In the genomic region with DNA sequence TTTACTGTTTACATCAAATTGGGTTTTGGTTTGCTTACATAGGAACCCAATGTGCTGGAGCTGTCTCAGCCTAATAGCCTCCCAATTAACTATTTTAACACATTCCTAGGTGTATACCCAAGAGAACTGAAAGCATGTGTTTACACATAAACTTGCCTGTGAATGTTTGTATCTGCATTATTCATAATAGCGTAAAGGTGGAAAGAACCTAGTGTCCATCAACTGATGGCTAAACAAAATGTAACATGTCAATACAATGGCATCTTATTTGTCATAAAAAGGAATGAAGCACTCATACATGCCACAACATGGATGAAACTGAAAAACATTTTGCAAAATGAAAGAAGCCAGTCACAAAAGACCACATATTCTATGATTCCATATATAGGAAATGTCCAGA, we compare ENCODE assay signal across 18 cellular contexts.
A peak's percentile ranks its signal among the peaks of the same experiment; 100 is the strongest.
DNase-seq lines count a peak whose midpoint lies in the region; ATAC-seq and TF ChIP-seq lines count a peak whose summit lies in the region.
"Had no signal": no experiment of that assay in that cellular context is flagged by ENCODE, and none has a peak within 500 bp of the region (broad histone marks: within the 10 kb centered on the region; RNA-seq: fewer than 3 reads in every experiment).

No MANE protein-coding gene starts in this region.

- H3K27me3 ChIP-seq in IMR-90 (ENCODE audit: control insufficient read depth, insufficient read depth, low read length) (no peaks in the 10 kb centered on the region), RWPE2 (ENCODE audit: insufficient read depth, poor library complexity, severe bottlenecking) (no peaks in the 10 kb centered on the region), foreskin keratinocyte (no peaks in the 10 kb centered on the region)
- H3K27me3 ChIP-seq: BLaER1 treated with 17β-estradiol and CSF1 and Interleukin-3, amounts not matched to agents 10 nM and 100 nM had no signal

- no peak for ATAC-seq in IMR-90 (ENCODE audit: low read depth)
- ATAC-seq in RWPE2 (ENCODE audit: low read depth), result peak; percentile 37
- peak; percentile 77 for ATAC-seq in foreskin keratinocyte
- ATAC-seq in GM18868 (IDR thresholded peaks at IDR 0.05; ENCODE audit: unreplicated experiment), result no peak
- ATAC-seq: CD8-positive, alpha-beta T cell; SK-N-SH treated with all-trans-retinoic acid at 6 μM for 48 hours had no signal

- no CpG with 5 or more reads among the region's 1 CpG for WGBS in IMR-90 (ENCODE audit: extremely low coverage in 2 of 2, insufficient read length in 1 of 2), 2 experiments

- no peaks in the 10 kb centered on the region for H3K79me1 ChIP-seq in IMR-90 (ENCODE audit: low read depth in 1 of 2, low read length in 2 of 2)

- no peak overlapping the region for H2BK120ac ChIP-seq in IMR-90 (ENCODE audit: low read depth, low read length)

- no peak for TF ChIP-seq POLR2A in IMR-90 (IDR thresholded peaks at IDR 0.05; ENCODE audit: low read depth, low read length)

- no peaks in the 10 kb centered on the region for H3K9me3 ChIP-seq in IMR-90 (ENCODE audit: control insufficient read depth, insufficient read depth, low read length)
- no peaks in the 10 kb centered on the region for H3K9me3 ChIP-seq in RWPE2 (ENCODE audit: severe bottlenecking)
- H3K9me3 ChIP-seq: BLaER1 treated with 17β-estradiol and CSF1 and Interleukin-3, amounts not matched to agents 10 nM and 100 nM had no signal

- H2AFZ ChIP-seq in IMR-90 (replicated peaks; ENCODE audit: low read length, poor library complexity), result no peak overlapping the region

- in situ Hi-C loops in IMR-90 (cut with MboI; ENCODE audit: low sequenced_read_pairs), result no loop called here

- no peak for TF ChIP-seq CTCF in IMR-90 (conservative IDR thresholded peaks at IDR 0.05; ENCODE audit: low read depth, low read length)
- TF ChIP-seq CTCF in RWPE2 (IDR thresholded peaks at IDR 0.05; ENCODE audit: poor library complexity, severe bottlenecking), result no peak
- no peak for TF ChIP-seq CTCF in foreskin keratinocyte (conservative IDR thresholded peaks at IDR 0.05)

- BruUV-seq in IMR-90 (replicated peaks; lab: Mats Ljungman, UMichigan), result no TSS peak

- H3K27ac ChIP-seq in IMR-90 (ENCODE audit: insufficient read depth, low read length) (no peak overlapping the region), RWPE2 (ENCODE audit: poor library complexity, severe bottlenecking) (peak overlapping the region; percentile 60), foreskin keratinocyte (peak overlapping the region; percentile 49)
- H3K27ac ChIP-seq: BLaER1 treated with 17β-estradiol and CSF1 and Interleukin-3, amounts not matched to agents 10 nM and 100 nM had no signal

- H3K23ac ChIP-seq in IMR-90 (ENCODE audit: low read depth, low read length), result no peak overlapping the region

- H3K9me1 ChIP-seq in IMR-90 (ENCODE audit: insufficient read depth, low read length), result no peaks in the 10 kb centered on the region

- CTCF ChIA-PET in IMR-90 (lab: Yijun Ruan, JAX), result interaction anchor here (0.7 kb wide), 1 partner anchor 29 kb away, joined by 3 read pairs; no protein-coding TSS in a partner anchor

- H4K91ac ChIP-seq in IMR-90 (ENCODE audit: insufficient read depth, low read depth, low read length), result no peak overlapping the region

- POLR2A ChIA-PET in IMR-90 (lab: Charles Lee; ENCODE audit: unreplicated experiment), result no interaction called here

- H3K36me3 ChIP-seq in IMR-90 (ENCODE audit: control insufficient read depth, insufficient read depth, low read length) (no peaks in the 10 kb centered on the region), RWPE2 (ENCODE audit: low read depth) (no peaks in the 10 kb centered on the region)
- H3K36me3 ChIP-seq: BLaER1 treated with 17β-estradiol and CSF1 and Interleukin-3, amounts not matched to agents 10 nM and 100 nM had no signal

- H3K14ac ChIP-seq in IMR-90 (replicated peaks; ENCODE audit: low read depth, low read length), result no peak overlapping the region

- peak overlapping the region; percentile 49; the same call in 1 of the 2 replicates for H3K18ac ChIP-seq in IMR-90 (ENCODE audit: low read depth, low read length)

- DNase-seq in IMR-90 (no peak), RWPE2 (ENCODE audit: low spot score) (no peak), foreskin keratinocyte (peak; percentile 89 to 93), NCI-H524 treated with DMSO at 0.1 percent for 48 hours (lab: John Stamatoyannopoulos, UW) (no peak), hepatic stellate cell (ENCODE audit: low spot score) (no peak), GM19240 (ENCODE audit: insufficient read length, low spot score) (no peak)
- DNase-seq: CD8-positive, alpha-beta T cell; DND-41; MV-4-11; NCI-H1105 treated with DMSO at 0.1 percent for 48 hours; NCI-H2029 treated with DMSO at 0.1 percent for 48 hours; NCI-H345; NCI-H524; NCI-H82; SHP77 treated with DMSO at 0.1 percent for 48 hours had no signal

- H3K4me2 ChIP-seq in IMR-90 (ENCODE audit: low read depth, low read length), result peak overlapping the region; percentile 25; the same call in 1 of the 2 replicates
- H3K4me2 ChIP-seq: BLaER1 treated with 17β-estradiol and CSF1 and Interleukin-3, amounts not matched to agents 10 nM and 100 nM had no signal

- no peak overlapping the region for H3K9ac ChIP-seq in IMR-90 (ENCODE audit: low read depth, low read length)
- H3K9ac ChIP-seq: BLaER1 treated with 17β-estradiol and CSF1 and Interleukin-3, amounts not matched to agents 10 nM and 100 nM had no signal

- no peaks in the 10 kb centered on the region for H4K20me1 ChIP-seq in IMR-90 (ENCODE audit: insufficient read depth, low read length)
- H4K20me1 ChIP-seq: BLaER1 treated with 17β-estradiol and CSF1 and Interleukin-3, amounts not matched to agents 10 nM and 100 nM had no signal

- TF ChIP-seq RAD21 in IMR-90 (IDR thresholded peaks at IDR 0.05; ENCODE audit: low read length), result no peak

- H3K4me3 ChIP-seq in IMR-90 (ENCODE audit: insufficient read depth, low read depth, low read length) (no peak overlapping the region), RWPE2 (ENCODE audit: severe bottlenecking) (no peak overlapping the region)
- H3K4me3 ChIP-seq: BLaER1 treated with 17β-estradiol and CSF1 and Interleukin-3, amounts not matched to agents 10 nM and 100 nM had no signal

- intact Hi-C loops in IMR-90 (cut with micrococcal nuclease), result no loop called here

- dilution Hi-C loops in IMR-90 (cut with HindIII; ENCODE audit: low sequenced_read_pairs, unreplicated experiment), result loop anchor here (25.0 kb wide), 1 partner anchor 320 kb away; no protein-coding TSS in a partner anchor

- H2AK5ac ChIP-seq in IMR-90 (ENCODE audit: low read depth, low read length), result no peak overlapping the region

- H4K8ac ChIP-seq in IMR-90 (ENCODE audit: low read depth in 2 of 2, low read length in 2 of 2), result no peak overlapping the region

- no peak overlapping the region for H2BK20ac ChIP-seq in IMR-90 (ENCODE audit: low read depth, low read length)

- no peak overlapping the region for H4K5ac ChIP-seq in IMR-90 (ENCODE audit: low read depth, low read length)

- H3K56ac ChIP-seq in IMR-90 (ENCODE audit: extremely low read depth, insufficient read depth, low read length), result no peak overlapping the region

- peak overlapping the region; percentile 2 for H2BK5ac ChIP-seq in IMR-90 (ENCODE audit: low read depth, low read length, poor library complexity, severe bottlenecking)

- no peaks in the 10 kb centered on the region for H3K4me1 ChIP-seq in IMR-90 (ENCODE audit: control insufficient read depth, insufficient read depth, low read length)
- peaks cover 19% of the 10 kb centered on the region for H3K4me1 ChIP-seq in RWPE2 (ENCODE audit: insufficient read depth, poor library complexity, severe bottlenecking)
- H3K4me1 ChIP-seq in foreskin keratinocyte, result peaks cover 10% of the 10 kb centered on the region
- H3K4me1 ChIP-seq: BLaER1 treated with 17β-estradiol and CSF1 and Interleukin-3, amounts not matched to agents 10 nM and 100 nM had no signal

- no peak overlapping the region for H2BK15ac ChIP-seq in IMR-90 (ENCODE audit: low read depth, low read length)

- H3K4ac ChIP-seq in IMR-90 (ENCODE audit: low read depth, low read length), result no peak overlapping the region

- no peak overlapping the region for H2AK9ac ChIP-seq in IMR-90 (replicated peaks; ENCODE audit: low read depth, low read length, poor library complexity)

TF ChIP-seq in IMR-90, 13 proteins besides CTCF, POLR2A, EP300 and RAD21:
- TF ChIP-seq, protein P1, sequence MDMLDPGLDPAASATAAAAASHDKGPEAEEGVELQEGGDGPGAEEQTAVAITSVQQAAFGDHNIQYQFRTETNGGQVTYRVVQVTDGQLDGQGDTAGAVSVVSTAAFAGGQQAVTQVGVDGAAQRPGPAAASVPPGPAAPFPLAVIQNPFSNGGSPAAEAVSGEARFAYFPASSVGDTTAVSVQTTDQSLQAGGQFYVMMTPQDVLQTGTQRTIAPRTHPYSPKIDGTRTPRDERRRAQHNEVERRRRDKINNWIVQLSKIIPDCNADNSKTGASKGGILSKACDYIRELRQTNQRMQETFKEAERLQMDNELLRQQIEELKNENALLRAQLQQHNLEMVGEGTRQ (IDR thresholded peaks at IDR 0.05; ENCODE audit: low read depth, low read length), result no peak
- no peak for TF ChIP-seq ELK1 (IDR thresholded peaks at IDR 0.05; ENCODE audit: borderline replicate concordance, low read depth, low read length)
- TF ChIP-seq FOS (IDR thresholded peaks at IDR 0.05; ENCODE audit: low read depth, low read length), result no peak
- TF ChIP-seq CEBPB (IDR thresholded peaks at IDR 0.05; ENCODE audit: low read depth, low read length), result no peak
- no peak for TF ChIP-seq NFE2L2 (IDR thresholded peaks at IDR 0.05; ENCODE audit: low read depth, low read length)
- TF ChIP-seq RFX5 (IDR thresholded peaks at IDR 0.05; ENCODE audit: low read depth, low read length), result no peak
- no peak for TF ChIP-seq MXI1 (IDR thresholded peaks at IDR 0.05; ENCODE audit: borderline replicate concordance, low read depth, low read length)
- TF ChIP-seq MAFK (IDR thresholded peaks at IDR 0.05; ENCODE audit: low read depth, low read length), result no peak
- TF ChIP-seq MAZ (IDR thresholded peaks at IDR 0.05; ENCODE audit: borderline replicate concordance, low read depth, low read length), result no peak
- TF ChIP-seq RCOR1 (IDR thresholded peaks at IDR 0.05; ENCODE audit: insufficient replicate concordance, low read length), result no peak
- TF ChIP-seq BHLHE40 (IDR thresholded peaks at IDR 0.05; ENCODE audit: low read depth, low read length), result no peak
- TF ChIP-seq SMC3 (IDR thresholded peaks at IDR 0.05; ENCODE audit: low read depth, low read length), result no peak
- no peak for TF ChIP-seq CHD1 (IDR thresholded peaks at IDR 0.05; ENCODE audit: low read depth, low read length)

Comparison
In these comparisons a context has a peak if more than half of its experiments do, and no peak if none do; other contexts are left out.
1. ATAC-seq: peak in RWPE2 (single experiment) and foreskin keratinocyte (single experiment); none in IMR-90 (single experiment) and GM18868 (single experiment).
2. DNase-seq: peak in foreskin keratinocyte (2 of 2); none in IMR-90 (single experiment), RWPE2 (single experiment), NCI-H524 treated with DMSO at 0.1 percent for 48 hours (single experiment), hepatic stellate cell (single experiment) and GM19240 (single experiment).